Comparison of ENCODE assay signal across 25 cellular contexts in the genomic region with DNA sequence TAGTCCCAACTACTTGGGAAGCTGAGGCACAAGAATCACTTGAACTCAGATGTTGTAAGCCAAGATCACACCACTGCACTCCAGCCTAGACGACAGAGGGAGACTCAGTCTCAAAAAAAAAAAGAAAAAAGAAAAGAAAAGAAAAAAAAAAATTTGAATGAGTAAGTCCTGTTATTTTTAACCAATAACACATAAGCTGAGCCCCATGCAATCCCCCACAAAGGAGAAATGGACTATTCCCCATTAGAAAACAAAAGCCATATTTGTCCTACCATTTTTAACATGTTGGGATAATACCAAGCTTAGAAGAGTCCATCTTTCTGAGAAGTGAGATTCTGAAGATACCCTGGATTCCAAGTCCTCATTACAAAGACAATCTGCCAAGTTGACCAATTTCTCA. TPM values are rescaled to one million over a fixed set of nuclear protein-coding genes. Genes with fewer than 3 reads are reported as not detected.
DNase-seq lines count a peak whose midpoint lies in the region; ATAC-seq, FAIRE-seq and TF ChIP-seq lines count a peak whose summit lies in the region.
"Had no signal": no experiment of that assay in that cellular context is flagged by ENCODE, and none has a peak within 500 bp of the region (broad histone marks: within the 10 kb centered on the region; RNA-seq: fewer than 3 reads in every experiment).

No MANE protein-coding gene starts in this region.

- no peak for ATAC-seq in gastrocnemius medialis
- ATAC-seq in stimulated activated memory B cell treated with anti-CD40 and anti-IgM and Interleukin-4, amounts not matched to agents 10 μg/mL and 1 μg/mL and 100 μg/mL, for 72 hours = no peak

- no peaks in the 10 kb centered on the region for H3K27me3 Mint-ChIP-seq in astrocyte (ENCODE audit: low read depth, unreplicated experiment)
- H3K27me3 Mint-ChIP-seq in stimulated activated memory B cell treated with anti-CD40 and anti-IgM and Interleukin-4, amounts not matched to agents 10 μg/mL and 1 μg/mL and 100 μg/mL, for 72 hours = no peaks in the 10 kb centered on the region

- no peaks in the 10 kb centered on the region for H3K27me3 ChIP-seq in AG04450 (ENCODE audit: control insufficient read depth, insufficient read depth, low read length)
- no peaks in the 10 kb centered on the region for H3K27me3 ChIP-seq in astrocyte (ENCODE audit: insufficient read depth, low read length)
- no peaks in the 10 kb centered on the region for H3K27me3 ChIP-seq in osteoblast (ENCODE audit: insufficient read depth, low read length)
- H3K27me3 ChIP-seq in gastrocnemius medialis = no peaks in the 10 kb centered on the region
- H3K27me3 ChIP-seq: BE2C had no signal

- H2AFZ ChIP-seq in astrocyte (ENCODE audit: low read depth, low read length) (no peak overlapping the region), osteoblast (ENCODE audit: low read length) (no peak overlapping the region)

- no peak overlapping the region for H3K9ac ChIP-seq in astrocyte (ENCODE audit: low read length)

- H4K20me1 ChIP-seq in astrocyte (ENCODE audit: insufficient read depth, low read length) = no peaks in the 10 kb centered on the region
- H4K20me1 ChIP-seq in osteoblast (ENCODE audit: insufficient read depth, low read length) = no peaks in the 10 kb centered on the region

- peaks cover 14 to 67% of the 10 kb centered on the region in 2 experiments for H3K36me3 ChIP-seq in HEK293 (ENCODE audit: control insufficient read depth in 2 of 2, insufficient read depth in 1 of 2, low read length in 2 of 2)
- H3K36me3 ChIP-seq in astrocyte (ENCODE audit: insufficient read depth, low read length) = peaks cover 45% of the 10 kb centered on the region
- peaks cover 38% of the 10 kb centered on the region for H3K36me3 ChIP-seq in osteoblast (ENCODE audit: insufficient read depth, low read length)
- H3K36me3 ChIP-seq in gastrocnemius medialis = peaks cover 0 to 42% of the 10 kb centered on the region in 2 donors

- in situ Hi-C loops in gastrocnemius medialis (cut with MboI; ENCODE audit: low sequenced_read_pairs in 4 of 4) = no loop called here

- CTCF ChIA-PET in AG04450 (lab: Charles Lee) (no interaction called here), HEK293 (lab: Yijun Ruan, JAX) (no interaction called here)

- H3K27ac Mint-ChIP-seq in astrocyte (ENCODE audit: unreplicated experiment) = no peak overlapping the region
- H3K27ac Mint-ChIP-seq in stimulated activated memory B cell treated with anti-CD40 and anti-IgM and Interleukin-4, amounts not matched to agents 10 μg/mL and 1 μg/mL and 100 μg/mL, for 72 hours = no peak overlapping the region

- POLR2A ChIA-PET in AG04450 (lab: Yijun Ruan, JAX) = interaction anchor here (1.7 kb wide), 1 partner anchor 64 kb away, joined by 7 read pairs; the partner anchor contains the start of gene USP16
- POLR2A ChIA-PET in HEK293 (lab: Yijun Ruan, JAX) = no interaction called here

- peaks cover 6% of the 10 kb centered on the region for H3K36me3 Mint-ChIP-seq in astrocyte (ENCODE audit: low read depth, unreplicated experiment)
- peaks cover 68% of the 10 kb centered on the region for H3K36me3 Mint-ChIP-seq in stimulated activated memory B cell treated with anti-CD40 and anti-IgM and Interleukin-4, amounts not matched to agents 10 μg/mL and 1 μg/mL and 100 μg/mL, for 72 hours

- H3K9me3 ChIP-seq in AG04450 (ENCODE audit: control insufficient read depth, insufficient read depth, low read length) = no peaks in the 10 kb centered on the region
- H3K9me3 ChIP-seq in HEK293 (ENCODE audit: control insufficient read depth, insufficient read depth, low read depth, low read length) = no peaks in the 10 kb centered on the region
- H3K9me3 ChIP-seq in astrocyte (ENCODE audit: insufficient read depth, low read depth, low read length) = no peaks in the 10 kb centered on the region
- H3K9me3 ChIP-seq in osteoblast (ENCODE audit: low read depth, low read length) = no peaks in the 10 kb centered on the region
- no peaks in the 10 kb centered on the region for H3K9me3 ChIP-seq in gastrocnemius medialis
- H3K9me3 ChIP-seq: BE2C, HAP-1, SK-N-SH had no signal

- H3K4me1 Mint-ChIP-seq in astrocyte (ENCODE audit: low read depth, unreplicated experiment) = peaks cover 10% of the 10 kb centered on the region
- H3K4me1 Mint-ChIP-seq in stimulated activated memory B cell treated with anti-CD40 and anti-IgM and Interleukin-4, amounts not matched to agents 10 μg/mL and 1 μg/mL and 100 μg/mL, for 72 hours = no peaks in the 10 kb centered on the region

- TF ChIP-seq CTCF in AG04450 (IDR thresholded peaks at IDR 0.05; ENCODE audit: low read depth, low read length) (no peak), HEK293 (tag by site-specific recombination; IDR thresholded peaks at IDR 0.05) (no peak), astrocyte (IDR thresholded peaks at IDR 0.05; ENCODE audit: insufficient read depth, low read depth, low read length) (no peak), osteoblast (IDR thresholded peaks at IDR 0.05; ENCODE audit: extremely low read depth, low read depth, low read length) (no peak), gastrocnemius medialis (IDR thresholded peaks at IDR 0.05 in 4 of 5, conservative IDR thresholded peaks at IDR 0.05 in 1 of 5) (no peak)

- no peaks in the 10 kb centered on the region for H3K9me3 Mint-ChIP-seq in astrocyte (ENCODE audit: unreplicated experiment)
- H3K9me3 Mint-ChIP-seq in stimulated activated memory B cell treated with anti-CD40 and anti-IgM and Interleukin-4, amounts not matched to agents 10 μg/mL and 1 μg/mL and 100 μg/mL, for 72 hours = no peaks in the 10 kb centered on the region

- no peak overlapping the region for H3K4me3 ChIP-seq in AG04450 (ENCODE audit: low read depth, low read length)
- H3K4me3 ChIP-seq in HEK293 (ENCODE audit: low read depth, low read length) = no peak overlapping the region
- no peak overlapping the region for H3K4me3 ChIP-seq in astrocyte (ENCODE audit: insufficient read depth, low read depth, low read length)
- H3K4me3 ChIP-seq in osteoblast (ENCODE audit: insufficient read depth, low read length) = no peak overlapping the region
- no peak overlapping the region for H3K4me3 ChIP-seq in gastrocnemius medialis
- H3K4me3 ChIP-seq: HAP-1 had no signal

- intact Hi-C loops in gastrocnemius medialis (cut with DNase I; ENCODE audit: low total_unique reads) = no loop called here

- peak; percentile 58 for FAIRE-seq in astrocyte (lab: Jason Lieb, UNC)
- FAIRE-seq: GM12891 had no signal

- H3K79me2 ChIP-seq in astrocyte (ENCODE audit: insufficient read depth, low read length) (no peaks in the 10 kb centered on the region), osteoblast (ENCODE audit: insufficient read depth, low read length) (no peaks in the 10 kb centered on the region)

- H3K4me3 Mint-ChIP-seq in astrocyte (ENCODE audit: unreplicated experiment) = no peak overlapping the region
- H3K4me3 Mint-ChIP-seq in stimulated activated memory B cell treated with anti-CD40 and anti-IgM and Interleukin-4, amounts not matched to agents 10 μg/mL and 1 μg/mL and 100 μg/mL, for 72 hours = no peak overlapping the region

- H3K27ac ChIP-seq in AG04450 (ENCODE audit: low read depth, low read length) (peak overlapping the region; percentile 22), HEK293 (ENCODE audit: extremely low read depth, low read depth, low read length) (no peak overlapping the region), astrocyte (ENCODE audit: low read depth, low read length) (peak overlapping the region; percentile 88), osteoblast (ENCODE audit: low read depth, low read length) (peak overlapping the region; percentile 80), gastrocnemius medialis (no peak overlapping the region)
- H3K27ac ChIP-seq: HL-60 had no signal

- H3K4me1 ChIP-seq in HEK293 (ENCODE audit: control insufficient read depth, insufficient read depth, low read length) (no peaks in the 10 kb centered on the region), astrocyte (ENCODE audit: insufficient read depth, low read length) (peaks cover 12% of the 10 kb centered on the region), osteoblast (ENCODE audit: insufficient read depth, low read length) (peaks cover 13% of the 10 kb centered on the region), gastrocnemius medialis (no peaks in the 10 kb centered on the region)
- H3K4me1 ChIP-seq: HAP-1 had no signal

- DNase-seq in AG04450 (ENCODE audit: low read depth, low spot score) = no peak
- no peak for DNase-seq in astrocyte (ENCODE audit: low read depth)
- no peak for DNase-seq in osteoblast (ENCODE audit: insufficient read length, low spot score, missing footprints)
- DNase-seq in gastrocnemius medialis = no peak
- no peak for DNase-seq in NCI-H146 treated with DMSO at 0.1 percent for 48 hours (lab: John Stamatoyannopoulos, UW; ENCODE audit: unreplicated experiment)
- DNase-seq: BE2C, Calu3, DMS79 treated with DMSO at 0.1 percent for 48 hours, GF-D8, GOT3, Karpas-422, NCI-H1092, NCI-H1417 treated with DMSO at 0.1 percent for 48 hours, NCI-H187 treated with DMSO at 0.1 percent for 48 hours, NCI-H2107, NCI-H446, NCI-H524 treated with DMSO at 0.1 percent for 48 hours, NCI-H774, SIG-M5, SK-N-SH had no signal

- TF ChIP-seq POLR2A in gastrocnemius medialis (IDR thresholded peaks at IDR 0.05) = no peak

- H3K4me2 ChIP-seq in astrocyte (ENCODE audit: low read length) (no peak overlapping the region), osteoblast (ENCODE audit: insufficient read depth, low read length) (no peak overlapping the region)

TF ChIP-seq in HEK293, 187 proteins besides CTCF, POLR2A, EP300 and RAD21 (continues in another document):
- no peak for TF ChIP-seq ZNF704 (tag by site-specific recombination; IDR thresholded peaks at IDR 0.05)

RNA-seq across cellular contexts. Expression of gene LTN1, which starts 32.4 kb away (rescaled TPM):
- polyA plus RNA-seq in AG04450 (2011; rRNA removed) = 11.7 and 14.4 TPM in 2 replicates
- polyA minus RNA-seq in AG04450 (2011; rRNA and poly(A)+ RNA removed) = 20.7 and 41.2 TPM in 2 replicates
- total RNA-seq in astrocyte = 28.9 and 31.1 TPM in 2 replicates
- total RNA-seq in osteoblast = 26.5 and 27.5 TPM in 2 replicates
- total RNA-seq in gastrocnemius medialis = 10 to 100 TPM; 22.7 to 33.3 (median 23.2) TPM

RNA-seq across cellular contexts. Expression of gene RWDD2B, which starts 58.9 kb away (rescaled TPM):
- polyA plus RNA-seq in AG04450 (2011; rRNA removed) = 29.2 and 36.5 TPM in 2 replicates
- polyA minus RNA-seq in AG04450 (2011; rRNA and poly(A)+ RNA removed) = 12.0 and 17.4 TPM in 2 replicates
- total RNA-seq in astrocyte = 11.8 and 12.7 TPM in 2 replicates
- 35.1 TPM in 2 replicates for total RNA-seq in osteoblast
- total RNA-seq in gastrocnemius medialis = 10 to 100 TPM; 16.8 to 29.6 (median 26.4) TPM

Comparison
In these comparisons a context has a peak if more than half of its experiments do, and no peak if none do; other contexts are left out.
1. H3K27ac ChIP-seq: peak in AG04450 (single experiment), astrocyte (single experiment) and osteoblast (single experiment); none in HEK293 (single experiment) and gastrocnemius medialis (0 of 4).